ENCODE assay signal across 12 cellular contexts in the genomic region with DNA sequence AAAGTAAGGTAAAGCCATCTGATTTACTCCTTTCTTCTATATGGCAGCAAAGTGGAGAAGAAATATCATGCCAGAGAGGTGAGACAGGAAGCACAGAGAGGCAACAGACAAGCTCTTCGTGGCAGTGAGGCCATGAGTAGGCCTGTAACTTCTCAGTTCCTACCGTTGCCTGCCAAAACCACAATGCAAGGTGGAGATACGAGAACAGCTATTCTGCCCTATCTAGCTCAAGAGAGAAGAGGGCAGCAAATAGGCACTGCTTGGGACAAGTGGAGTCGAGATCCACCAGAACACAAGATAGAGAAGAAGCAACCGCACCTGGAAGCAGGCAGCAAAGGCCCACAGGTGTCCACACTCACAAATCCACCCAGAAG. TPM values are rescaled to one million over a fixed set of nuclear protein-coding genes. Genes with fewer than 3 reads are reported as not detected.
A peak's percentile ranks its signal among the peaks of the same experiment; 100 is the strongest.
DNase-seq lines count a peak whose midpoint lies in the region; ATAC-seq, FAIRE-seq and TF ChIP-seq lines count a peak whose summit lies in the region.
"Had no signal": no experiment of that assay in that cellular context is flagged by ENCODE, and none has a peak within 500 bp of the region (broad histone marks: within the 10 kb centered on the region; RNA-seq: fewer than 3 reads in every experiment).

No MANE protein-coding gene starts in this region.

- no peak for FAIRE-seq in GM19239 (lab: Jason Lieb, UNC)

- no peaks in the 10 kb centered on the region for H3K9me3 ChIP-seq in T-helper 17 cell (ENCODE audit: control insufficient read depth, low read length, poor library complexity, severe bottlenecking)

- peaks cover 6% of the 10 kb centered on the region for H3K36me3 Mint-ChIP-seq in T-helper 17 cell (ENCODE audit: low read depth)
- H3K36me3 Mint-ChIP-seq in glutamatergic neuron (ENCODE audit: unreplicated experiment): peaks cover 4% of the 10 kb centered on the region

- H3K27ac Mint-ChIP-seq in T-helper 17 cell (peak overlapping the region; percentile 88), glutamatergic neuron (ENCODE audit: unreplicated experiment) (peak overlapping the region; percentile 87)
- H3K27ac Mint-ChIP-seq: type B pancreatic cell had no signal

- ATAC-seq in T-helper 17 cell (peak; percentile 53), GM18870 (IDR thresholded peaks at IDR 0.05; ENCODE audit: unreplicated experiment) (no peak)

- H3K4me3 Mint-ChIP-seq in T-helper 17 cell: no peak overlapping the region
- H3K4me3 Mint-ChIP-seq in glutamatergic neuron (ENCODE audit: unreplicated experiment): peak overlapping the region; percentile 38
- H3K4me3 Mint-ChIP-seq: type B pancreatic cell had no signal

- H3K27me3 Mint-ChIP-seq in T-helper 17 cell (no peaks in the 10 kb centered on the region), glutamatergic neuron (ENCODE audit: unreplicated experiment) (peaks cover 8% of the 10 kb centered on the region)
- H3K27me3 Mint-ChIP-seq: type B pancreatic cell had no signal

- no peak for TF ChIP-seq CTCF in glutamatergic neuron (IDR thresholded peaks at IDR 0.05; ENCODE audit: partially characterized antibody, unreplicated experiment)

- peaks cover 3% of the 10 kb centered on the region for H3K9me3 Mint-ChIP-seq in glutamatergic neuron (ENCODE audit: unreplicated experiment)
- H3K9me3 Mint-ChIP-seq: type B pancreatic cell had no signal

- H3K4me1 Mint-ChIP-seq in T-helper 17 cell: peaks cover 31% of the 10 kb centered on the region
- H3K4me1 Mint-ChIP-seq in glutamatergic neuron (ENCODE audit: low read depth, unreplicated experiment): peaks cover 27% of the 10 kb centered on the region

- DNase-seq in DMS79 (lab: John Stamatoyannopoulos, UW) (peak; percentile 9), GM19239 (ENCODE audit: insufficient read length, low spot score) (peak; percentile 40), T-helper 17 cell (no peak), glutamatergic neuron (no peak), T-helper 9 cell (no peak), NCI-H2081 treated with DMSO at 0.1 percent for 48 hours (lab: John Stamatoyannopoulos, UW) (no peak), NCI-H146 treated with DMSO at 0.1 percent for 48 hours (lab: John Stamatoyannopoulos, UW; ENCODE audit: unreplicated experiment) (no peak)
- DNase-seq: cerebellar nuclear complex; SHP77 treated with DMSO at 0.1 percent for 48 hours; stimulated activated CD4-positive, alpha-beta T cell treated with anti-CD3 and anti-CD28 coated beads, Interleukin-4, amount 100 ng/mL, for 24 hours had no signal

RNA-seq across cellular contexts. Expression of a gene that starts 24.8 kb away (rescaled TPM):
- total RNA-seq in T-helper 17 cell (10 to 100 TPM; 29.8 to 30.4 TPM), glutamatergic neuron (ENCODE audit: unreplicated experiment) (32.0 TPM)

RNA-seq across cellular contexts. Expression of a gene that starts 25.2 kb away (rescaled TPM):
- total RNA-seq in T-helper 17 cell (under 1 TPM; 0.62 to 0.63 TPM), glutamatergic neuron (ENCODE audit: unreplicated experiment) (3.4 TPM)

Comparison
In these comparisons a context has a peak if more than half of its experiments do, and no peak if none do; other contexts are left out.
1. DNase-seq: peak in DMS79 (single experiment) and GM19239 (single experiment); none in T-helper 17 cell (0 of 3), glutamatergic neuron (single experiment), T-helper 9 cell (single experiment), NCI-H2081 treated with DMSO at 0.1 percent for 48 hours (single experiment) and NCI-H146 treated with DMSO at 0.1 percent for 48 hours (single experiment).